Comparison of ENCODE assay signal across 20 cellular contexts in genomic region chr12:18581232-18581962, GRCh38.
"Had no signal": no experiment of that assay in that cellular context is flagged by ENCODE, and none has a peak within 500 bp of the region (broad histone marks: within the 10 kb centered on the region; RNA-seq: fewer than 3 reads in every experiment).

No MANE protein-coding gene starts in this region.

- H3K4me1 Mint-ChIP-seq: naive B cell; stimulated activated effector memory CD8-positive, alpha-beta T cell treated with anti-CD3 and anti-CD28 coated beads, Interleukin-12 subunit alpha, Interleukin-12 subunit beta, amount 100 ng/mL, for 72 hours had no signal

- H3K27ac Mint-ChIP-seq: dendritic cell treated with granulocyte-macrophage colony-stimulating factor and Interleukin-4, amounts not matched to agents 40 ng/mL and 50 ng/mL, for 4 days; effector memory CD8-positive, alpha-beta T cell; naive B cell; progenitor cell of endocrine pancreas; stimulated activated effector memory CD8-positive, alpha-beta T cell treated with anti-CD3 and anti-CD28 coated beads, Interleukin-12 subunit alpha, Interleukin-12 subunit beta, amount 100 ng/mL, for 72 hours; type B pancreatic cell had no signal

- H3K36me3 Mint-ChIP-seq: naive B cell; stimulated activated effector memory CD8-positive, alpha-beta T cell treated with anti-CD3 and anti-CD28 coated beads, Interleukin-12 subunit alpha, Interleukin-12 subunit beta, amount 100 ng/mL, for 72 hours had no signal

- FAIRE-seq: pancreas had no signal

- H3K4me3 Mint-ChIP-seq: dendritic cell treated with granulocyte-macrophage colony-stimulating factor and Interleukin-4, amounts not matched to agents 40 ng/mL and 50 ng/mL, for 4 days; effector memory CD8-positive, alpha-beta T cell; naive B cell; nephron; stimulated activated effector memory CD8-positive, alpha-beta T cell treated with anti-CD3 and anti-CD28 coated beads, Interleukin-12 subunit alpha, Interleukin-12 subunit beta, amount 100 ng/mL, for 72 hours; type B pancreatic cell had no signal

- DNase-seq: effector memory CD8-positive, alpha-beta T cell; foreskin keratinocyte; kidney glomerular epithelial cell; mesendoderm; naive B cell; occipital lobe; pancreas; right cardiac atrium; stimulated activated CD4-positive, alpha-beta T cell treated with anti-CD3 and anti-CD28 coated beads, Interleukin-4, amount 100 ng/mL, for 1 hour; stimulated activated CD8-positive, alpha-beta memory T cell treated with anti-CD3 and anti-CD28 coated beads, Interleukin-4, amount 100 ng/mL, for 48 hours; stimulated activated naive CD8-positive, alpha-beta T cell treated with anti-CD3 and anti-CD28 coated beads, Interleukin-15, Interleukin-2, amounts not matched to agents 100 U/mL and 50 U/mL, for 24 hours; thyroid gland had no signal

- H3K4me3 ChIP-seq: hepatocyte, pancreas, suprapubic skin, thyroid gland, uterus had no signal

- H3K27me3 Mint-ChIP-seq: dendritic cell treated with granulocyte-macrophage colony-stimulating factor and Interleukin-4, amounts not matched to agents 40 ng/mL and 50 ng/mL, for 4 days; effector memory CD8-positive, alpha-beta T cell; naive B cell had no signal

- ATAC-seq: effector memory CD8-positive, alpha-beta T cell; foreskin keratinocyte; pancreas; right cardiac atrium; stimulated activated naive CD8-positive, alpha-beta T cell treated with anti-CD3 and anti-CD28 coated beads, Interleukin-15, Interleukin-2, amounts not matched to agents 100 U/mL and 50 U/mL, for 24 hours had no signal
